10 cellular contexts compared by ENCODE assay signal in genomic region chr11:74138021-74138420, GRCh38. TPM values are rescaled to one million over a fixed set of nuclear protein-coding genes. Genes with fewer than 3 reads are reported as not detected.
DNase-seq lines count a peak whose midpoint lies in the region; ATAC-seq, FAIRE-seq and TF ChIP-seq lines count a peak whose summit lies in the region.
"Had no signal": no experiment of that assay in that cellular context is flagged by ENCODE, and none has a peak within 500 bp of the region (broad histone marks: within the 10 kb centered on the region; RNA-seq: fewer than 3 reads in every experiment).

No MANE protein-coding gene starts in this region.

- no TSS peak for BruUV-seq in K562 (replicated peaks; lab: Mats Ljungman, UMichigan)

- peaks cover 36% of the 10 kb centered on the region for H3K4me1 ChIP-seq in HUES64 (ENCODE audit: insufficient read depth, low read length)
- H3K4me1 ChIP-seq in K562 (replicated peaks in 1 of 2; ENCODE audit: control insufficient read depth in 2 of 2, insufficient read depth in 2 of 2, low read length in 2 of 2): peaks cover 0 to 21% of the 10 kb centered on the region in 2 experiments; a peak in 2 of 5 replicates
- H3K4me1 ChIP-seq in keratinocyte (ENCODE audit: control insufficient read depth, extremely low read depth, insufficient read depth, low read length): peaks cover 37% of the 10 kb centered on the region
- H3K4me1 ChIP-seq in testis: no peaks in the 10 kb centered on the region

- H3K27me3 ChIP-seq in HUES64 (ENCODE audit: insufficient read depth, low read length) (no peaks in the 10 kb centered on the region), K562 (ENCODE audit: control insufficient read depth in 2 of 2, insufficient read depth in 2 of 2, low read length in 2 of 2) (no peaks in the 10 kb centered on the region), keratinocyte (ENCODE audit: control insufficient read depth, extremely low read depth, insufficient read depth, low read length) (no peaks in the 10 kb centered on the region), testis (no peaks in the 10 kb centered on the region)

- H3K9ac ChIP-seq in HUES64 (ENCODE audit: low read depth, low read length) (peak overlapping the region; percentile 17; the same call in 1 of the 2 replicates), K562 (ENCODE audit: insufficient read depth in 1 of 2, low read depth in 2 of 2, low read length in 2 of 2) (peak overlapping the region in 1 of 2 experiments; percentile 37; a peak in 2 of 4 replicates), keratinocyte (ENCODE audit: control insufficient read depth, extremely low read depth, insufficient read depth, low read length) (no peak overlapping the region)

- in situ Hi-C loops in K562 (cut with MboI): no loop called here

- TF ChIP-seq CTCF in K562 (IDR thresholded peaks at IDR 0.05 in 2 of 3, conservative IDR thresholded peaks at IDR 0.05 in 1 of 3; ENCODE audit: insufficient read depth in 2 of 3, low read depth in 1 of 3, low read length in 3 of 3) (no peak), keratinocyte (optimal IDR thresholded peaks at IDR 0.05 in 1 of 3, IDR thresholded peaks at IDR 0.05 in 1 of 3, conservative IDR thresholded peaks at IDR 0.05 in 1 of 3; ENCODE audit: extremely low read depth in 1 of 3, insufficient read depth in 2 of 3, low read length in 3 of 3) (no peak), testis (IDR thresholded peaks at IDR 0.05) (no peak)

- POLR2A ChIA-PET in K562 (lab: Yijun Ruan, JAX): interaction anchor here (3.6 kb wide), 1 partner anchor 11 kb away, joined by 14 read pairs; no protein-coding TSS in a partner anchor

- H3K9me3 ChIP-seq in HUES64 (ENCODE audit: insufficient read depth, low read depth, low read length) (no peaks in the 10 kb centered on the region), K562 (replicated peaks; ENCODE audit: control insufficient read depth, insufficient read depth, low read depth, low read length) (no peaks in the 10 kb centered on the region), keratinocyte (ENCODE audit: control insufficient read depth, low read depth, low read length) (no peaks in the 10 kb centered on the region), testis (no peaks in the 10 kb centered on the region)

- H3K36me3 ChIP-seq in HUES64 (ENCODE audit: insufficient read depth, low read length) (peaks cover 49% of the 10 kb centered on the region), K562 (ENCODE audit: control insufficient read depth, insufficient read depth, low read length) (peaks cover 35% of the 10 kb centered on the region), keratinocyte (ENCODE audit: control insufficient read depth in 2 of 2, extremely low read depth in 1 of 2, insufficient read depth in 2 of 2, low read length in 2 of 2) (peaks cover 1 to 3% of the 10 kb centered on the region in 2 experiments), testis (ENCODE audit: low read depth, missing control alignments) (no peaks in the 10 kb centered on the region)

- no peaks in the 10 kb centered on the region for H3K9me1 ChIP-seq in K562 (ENCODE audit: control insufficient read depth, insufficient read depth, low read length)
- H3K9me1 ChIP-seq in keratinocyte (ENCODE audit: control insufficient read depth, extremely low read depth, insufficient read depth, low read length): no peaks in the 10 kb centered on the region

- FAIRE-seq in K562 (lab: Jason Lieb, UNC) (no peak), keratinocyte (lab: Jason Lieb, UNC) (no peak)

- no peak overlapping the region for H3K4me3 ChIP-seq in HUES64 (ENCODE audit: low read length)
- no peak overlapping the region for H3K4me3 ChIP-seq in K562
- peak overlapping the region in 1 of 3 experiments; percentile 40 for H3K4me3 ChIP-seq in keratinocyte (ENCODE audit: control insufficient read depth in 2 of 3, extremely low read depth in 1 of 3, insufficient read depth in 2 of 3, low read depth in 1 of 3, low read length in 3 of 3)
- no peak overlapping the region for H3K4me3 ChIP-seq in testis

- no peak for TF ChIP-seq RAD21 in K562 (CRISPR knock-in tag; conservative IDR thresholded peaks at IDR 0.05 in 1 of 2, IDR thresholded peaks at IDR 0.05 in 1 of 2)

- TF ChIP-seq POLR2A in K562 (conservative IDR thresholded peaks at IDR 0.05) (no peak), testis (IDR thresholded peaks at IDR 0.05) (no peak)

- no peak; the same call in 2 of the 3 replicates for ATAC-seq in K562
- no peak for ATAC-seq in GM18519 (IDR thresholded peaks at IDR 0.05; ENCODE audit: low FRiP score, unreplicated experiment)
- ATAC-seq: stimulated activated effector memory CD8-positive, alpha-beta T cell treated with anti-CD3 and anti-CD28 coated beads, Interleukin-12 subunit alpha, Interleukin-12 subunit beta, amount 100 ng/mL, for 72 hours had no signal

- H3K27ac ChIP-seq in HUES64 (ENCODE audit: low read depth, low read length): peak overlapping the region; percentile 77
- peak overlapping the region; percentile 69 for H3K27ac ChIP-seq in K562 (ENCODE audit: extremely low read depth, low read depth, low read length)
- H3K27ac ChIP-seq in keratinocyte (ENCODE audit: control insufficient read depth, insufficient read depth, low read length): peak overlapping the region; percentile 79
- H3K27ac ChIP-seq in testis: peak overlapping the region; percentile 53 to 66

- no peaks in the 10 kb centered on the region for H4K20me1 ChIP-seq in K562 (replicated peaks; ENCODE audit: control insufficient read depth, insufficient read depth, low read length)
- H4K20me1 ChIP-seq in keratinocyte (ENCODE audit: control insufficient read depth, extremely low read depth, insufficient read depth, low read length): no peaks in the 10 kb centered on the region

- peak overlapping the region; percentile 11; the same call in 1 of the 2 replicates for H3K4me2 ChIP-seq in K562 (ENCODE audit: insufficient read depth, low read length)
- H3K4me2 ChIP-seq in keratinocyte (ENCODE audit: control insufficient read depth, extremely low read depth, insufficient read depth, low read depth, low read length): peak overlapping the region; percentile 80

- dilution Hi-C loops in keratinocyte (cut with MboI; ENCODE audit: extremely low pct_ligation_motif_present, low sequenced_read_pairs): no loop called here

- H2AFZ ChIP-seq in K562 (ENCODE audit: low read depth, low read length) (0 out of 2 replicates have a peak overlapping the region, but pooled peaks have one; percentile 58), keratinocyte (ENCODE audit: control insufficient read depth, low read length) (peak overlapping the region; percentile 38)

- H3K79me2 ChIP-seq in K562 (ENCODE audit: control insufficient read depth, insufficient read depth, low read length) (no peaks in the 10 kb centered on the region), keratinocyte (ENCODE audit: control insufficient read depth, insufficient read depth, low read length) (no peaks in the 10 kb centered on the region)

- no peak for TF ChIP-seq EP300 in K562 (IDR thresholded peaks at IDR 0.05; ENCODE audit: low read length)

- DNase-seq in K562 (ENCODE audit: extremely low read depth in 1 of 4, low spot score in 3 of 4) (no peak), keratinocyte (ENCODE audit: low read depth, low spot score) (no peak), testis (no peak), COLO829 (ENCODE audit: low spot score) (no peak), NCI-H1436 treated with DMSO at 0.1 percent for 48 hours (lab: John Stamatoyannopoulos, UW) (no peak)
- DNase-seq in effector CD4-positive, alpha-beta T cell: no peak
- DNase-seq: GOT3 had no signal

- 94% methylated on average over 2 of the region's 2 CpGs for WGBS in HUES64
- 67% methylated on average over 2 of the region's 2 CpGs for WGBS in K562 (ENCODE audit: insufficient coverage, low coverage, missing lambda C conversion rate)
- WGBS in testis, 2 donors: 65 to 76% methylated on average over 2 of the region's 2 CpGs

- CTCF ChIA-PET in K562 (lab: Yijun Ruan, JAX; ENCODE audit: low intra/inter-chr PET ratio): no interaction called here

- intact Hi-C loops in K562 (cut with micrococcal nuclease) (no loop called here), testis (cut with DNase I; ENCODE audit: low total_unique reads) (no loop called here)

RNA-seq across cellular contexts. Expression of gene C2CD3, which starts 32.8 kb away (rescaled TPM):
- 14.4 TPM for polyA plus RNA-seq in HUES64 (2013, experiment 1 of 2)
- 15.9 TPM for polyA plus RNA-seq in HUES64 (2013, experiment 2 of 2)
- 48.0 and 104 TPM in 2 replicates for total RNA-seq in K562 (2011; cell fraction: chromatin; rRNA removed; ENCODE audit: low replicate concordance)
- 16.0 and 24.7 TPM in 2 replicates for total RNA-seq in K562 (2011; cell fraction: nucleolus; rRNA removed)
- 30.5 and 41.8 TPM in 2 replicates for total RNA-seq in K562 (2011; cell fraction: nucleoplasm; rRNA removed)
- total RNA-seq in K562 (2014; rRNA removed) (10.9 and 13.9 TPM in 2 replicates), K562 (2014; rRNA removed; fragmentation: Illumina TruSeq; extraction: Trizol) (11.1 and 13.0 TPM in 2 replicates), K562 (2015; rRNA removed; fragmentation: Illumina TruSeq; extraction: Trizol) (14.5 and 15.8 TPM in 2 replicates), K562 (2021) (17.6 and 18.5 TPM in 2 replicates), testis (10 to 100 TPM; 59.0 to 89.4 TPM)
- polyA plus RNA-seq in K562 (2011; rRNA removed) (15.2 and 15.8 TPM in 2 replicates), K562 (2014; fragmentation: Illumina TruSeq; extraction: Trizol) (18.7 and 20.2 TPM in 2 replicates), K562 (2014; fragmentation: Nextera tagmentation; extraction: Ambion mirVana) (1 to 10 TPM; 4.4 to 5.1 TPM), K562 (2014; rRNA removed) (15.4 and 15.8 TPM in 2 replicates), keratinocyte (6.7 to 9.8 TPM (median 9.3 TPM) in 3 replicates), testis (ENCODE audit: insufficient read depth, low read depth, low replicate concordance) (56.1 TPM)
- polyA plus RNA-seq in K562 (2011; cell fraction: cytosol; rRNA removed): 8.2 and 13.7 TPM in 2 replicates
- 14.6 and 33.1 TPM in 2 replicates for polyA plus RNA-seq in K562 (2011; cell fraction: nucleus; rRNA removed)
- 12.5 TPM in 2 replicates for polyA plus RNA-seq in K562 (2012)
- polyA minus RNA-seq in K562 (2011; rRNA and poly(A)+ RNA removed): 33.0 and 34.9 TPM in 2 replicates
- 12.7 and 14.6 TPM in 2 replicates for polyA minus RNA-seq in K562 (2011; cell fraction: cytosol; rRNA and poly(A)+ RNA removed)
- 26.7 and 29.8 TPM in 2 replicates for polyA minus RNA-seq in K562 (2011; cell fraction: nucleus; rRNA and poly(A)+ RNA removed)
- polyA plus RNA-seq in keratinocyte (2011; ENCODE audit: low read depth): 3.3 TPM
- polyA plus RNA-seq in keratinocyte (2011; cell fraction: cytosol; rRNA removed): 4.4 and 7.2 TPM in 2 replicates
- polyA plus RNA-seq in keratinocyte (2011; cell fraction: nucleus; rRNA removed): 15.4 and 20.4 TPM in 2 replicates
- 6.5 and 7.3 TPM in 2 replicates for polyA plus RNA-seq in keratinocyte (2012; ENCODE audit: low replicate concordance)
- 22.1 to 30.1 TPM (median 26.9 TPM) in 3 replicates for polyA minus RNA-seq in keratinocyte
- polyA minus RNA-seq in keratinocyte (2011; cell fraction: cytosol; rRNA and poly(A)+ RNA removed): 12.7 TPM
- 20.9 and 35.4 TPM in 2 replicates for polyA minus RNA-seq in keratinocyte (2011; cell fraction: nucleus; rRNA and poly(A)+ RNA removed)

RNA-seq across cellular contexts. Expression of gene PPME1, which starts 33.1 kb away (rescaled TPM):
- polyA plus RNA-seq in HUES64 (2013, experiment 1 of 2): 27.9 TPM
- polyA plus RNA-seq in HUES64 (2013, experiment 2 of 2): 35.7 TPM
- 76.3 and 104 TPM in 2 replicates for total RNA-seq in K562 (2011; cell fraction: chromatin; rRNA removed; ENCODE audit: low replicate concordance)
- total RNA-seq in K562 (2011; cell fraction: nucleolus; rRNA removed): 63.9 and 70.7 TPM in 2 replicates
- 77.6 and 103 TPM in 2 replicates for total RNA-seq in K562 (2011; cell fraction: nucleoplasm; rRNA removed)
- total RNA-seq in K562 (2014; rRNA removed) (37.6 and 59.6 TPM in 2 replicates), K562 (2014; rRNA removed; fragmentation: Illumina TruSeq; extraction: Trizol) (30.1 and 33.4 TPM in 2 replicates), K562 (2015; rRNA removed; fragmentation: Illumina TruSeq; extraction: Trizol) (42.3 and 45.7 TPM in 2 replicates), K562 (2021) (65.8 and 69.4 TPM in 2 replicates), testis (10 to 100 TPM; 67.1 to 68.9 TPM)
- polyA plus RNA-seq in K562 (2011; rRNA removed) (52.5 and 89.2 TPM in 2 replicates), K562 (2014; fragmentation: Illumina TruSeq; extraction: Trizol) (75.8 and 81.7 TPM in 2 replicates), K562 (2014; fragmentation: Nextera tagmentation; extraction: Ambion mirVana) (10 to 100 TPM in 1 of 2 experiments, 1 to 10 TPM in 1; 9.8 to 24.1 TPM), K562 (2014; rRNA removed) (33.1 and 48.4 TPM in 2 replicates), keratinocyte (31.7 to 55.6 TPM (median 34.0 TPM) in 3 replicates), testis (ENCODE audit: insufficient read depth, low read depth, low replicate concordance) (90.9 TPM)
- polyA plus RNA-seq in K562 (2011; cell fraction: cytosol; rRNA removed): 96.5 and 108 TPM in 2 replicates
- polyA plus RNA-seq in K562 (2011; cell fraction: nucleus; rRNA removed): 101 and 105 TPM in 2 replicates
- polyA plus RNA-seq in K562 (2012): 47.4 and 51.6 TPM in 2 replicates
- polyA minus RNA-seq in K562 (2011; rRNA and poly(A)+ RNA removed): 52.9 and 57.0 TPM in 2 replicates
- polyA minus RNA-seq in K562 (2011; cell fraction: cytosol; rRNA and poly(A)+ RNA removed): 66.0 and 73.1 TPM in 2 replicates
- polyA minus RNA-seq in K562 (2011; cell fraction: nucleus; rRNA and poly(A)+ RNA removed): 90.7 and 144 TPM in 2 replicates
- polyA plus RNA-seq in keratinocyte (2011; ENCODE audit: low read depth): 53.6 TPM
- polyA plus RNA-seq in keratinocyte (2011; cell fraction: cytosol; rRNA removed): 54.7 and 58.1 TPM in 2 replicates
- polyA plus RNA-seq in keratinocyte (2011; cell fraction: nucleus; rRNA removed): 78.3 and 89.4 TPM in 2 replicates
- 31.4 and 41.8 TPM in 2 replicates for polyA plus RNA-seq in keratinocyte (2012; ENCODE audit: low replicate concordance)
- 42.2 to 51.6 TPM (median 49.1 TPM) in 3 replicates for polyA minus RNA-seq in keratinocyte
- polyA minus RNA-seq in keratinocyte (2011; cell fraction: cytosol; rRNA and poly(A)+ RNA removed): 50.3 TPM
- polyA minus RNA-seq in keratinocyte (2011; cell fraction: nucleus; rRNA and poly(A)+ RNA removed): 58.2 and 69.4 TPM in 2 replicates
